ENCODE assay signal across 1 cellular context in the genomic region with DNA sequence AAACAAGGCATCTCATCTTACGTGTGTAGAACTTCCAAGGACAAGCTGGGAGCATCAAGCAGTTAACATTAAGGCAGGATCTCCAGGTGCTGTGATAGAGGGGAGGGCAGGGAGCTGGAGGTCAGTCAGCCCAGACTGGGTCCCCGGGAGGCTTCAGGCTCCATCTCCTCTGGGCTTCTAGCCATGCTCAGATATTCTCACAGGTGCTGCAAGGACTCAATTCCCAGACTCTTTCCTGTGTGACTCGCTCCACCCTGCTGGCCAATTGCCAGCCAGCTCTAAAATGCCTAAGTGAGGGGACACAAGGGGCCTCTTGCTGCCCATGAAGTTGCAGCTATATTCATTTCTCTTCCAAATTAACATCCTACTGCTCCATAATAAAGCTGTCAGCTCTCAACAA.
TF ChIP-seq lines count a peak whose summit lies in the region.

No MANE protein-coding gene starts in this region.

TF ChIP-seq in HEK293, 187 proteins besides CTCF, POLR2A, EP300 and RAD21 (continued from another document):
- TF ChIP-seq, protein P1, sequence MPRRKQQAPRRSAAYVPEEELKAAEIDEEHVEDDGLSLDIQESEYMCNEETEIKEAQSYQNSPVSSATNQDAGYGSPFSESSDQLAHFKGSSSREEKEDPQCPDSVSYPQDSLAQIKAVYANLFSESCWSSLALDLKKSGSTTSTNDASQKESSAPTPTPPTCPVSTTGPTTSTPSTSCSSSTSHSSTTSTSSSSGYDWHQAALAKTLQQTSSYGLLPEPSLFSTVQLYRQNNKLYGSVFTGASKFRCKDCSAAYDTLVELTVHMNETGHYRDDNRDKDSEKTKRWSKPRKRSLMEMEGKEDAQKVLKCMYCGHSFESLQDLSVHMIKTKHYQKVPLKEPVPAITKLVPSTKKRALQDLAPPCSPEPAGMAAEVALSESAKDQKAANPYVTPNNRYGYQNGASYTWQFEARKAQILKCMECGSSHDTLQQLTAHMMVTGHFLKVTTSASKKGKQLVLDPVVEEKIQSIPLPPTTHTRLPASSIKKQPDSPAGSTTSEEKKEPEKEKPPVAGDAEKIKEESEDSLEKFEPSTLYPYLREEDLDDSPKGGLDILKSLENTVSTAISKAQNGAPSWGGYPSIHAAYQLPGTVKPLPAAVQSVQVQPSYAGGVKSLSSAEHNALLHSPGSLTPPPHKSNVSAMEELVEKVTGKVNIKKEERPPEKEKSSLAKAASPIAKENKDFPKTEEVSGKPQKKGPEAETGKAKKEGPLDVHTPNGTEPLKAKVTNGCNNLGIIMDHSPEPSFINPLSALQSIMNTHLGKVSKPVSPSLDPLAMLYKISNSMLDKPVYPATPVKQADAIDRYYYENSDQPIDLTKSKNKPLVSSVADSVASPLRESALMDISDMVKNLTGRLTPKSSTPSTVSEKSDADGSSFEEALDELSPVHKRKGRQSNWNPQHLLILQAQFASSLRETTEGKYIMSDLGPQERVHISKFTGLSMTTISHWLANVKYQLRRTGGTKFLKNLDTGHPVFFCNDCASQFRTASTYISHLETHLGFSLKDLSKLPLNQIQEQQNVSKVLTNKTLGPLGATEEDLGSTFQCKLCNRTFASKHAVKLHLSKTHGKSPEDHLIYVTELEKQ (tag by site-specific recombination; IDR thresholded peaks at IDR 0.05; ENCODE audit: borderline replicate concordance) = no peak
- TF ChIP-seq BCL11A (tag by site-specific recombination; IDR thresholded peaks at IDR 0.05; ENCODE audit: low read depth) (no peak), ZNF341 (tag by site-specific recombination; IDR thresholded peaks at IDR 0.05; ENCODE audit: low read depth) (no peak), GFI1B (tag by site-specific recombination; IDR thresholded peaks at IDR 0.05) (no peak), ZNF354C (tag by site-specific recombination; IDR thresholded peaks at IDR 0.05; ENCODE audit: borderline replicate concordance, low read depth) (no peak), ZNF391 (tag by site-specific recombination; IDR thresholded peaks at IDR 0.05; ENCODE audit: borderline replicate concordance, low read depth) (no peak), ZFHX2 (tag by site-specific recombination; conservative IDR thresholded peaks at IDR 0.05) (peak; percentile 33), ZNF433 (tag by site-specific recombination; IDR thresholded peaks at IDR 0.05; ENCODE audit: low read depth) (no peak), GLIS1 (tag by site-specific recombination; IDR thresholded peaks at IDR 0.05) (peak; percentile 68), WT1 (tag by site-specific recombination; IDR thresholded peaks at IDR 0.05) (no peak), SP2 (tag by site-specific recombination; IDR thresholded peaks at IDR 0.05) (no peak), ZNF600 (tag by site-specific recombination; IDR thresholded peaks at IDR 0.05) (0 out of 2 replicates have a peak, but pooled peaks have one; percentile 21), ZNF76 (tag by site-specific recombination; IDR thresholded peaks at IDR 0.05; ENCODE audit: borderline replicate concordance, low read depth) (no peak), FEZF1 (tag by site-specific recombination; IDR thresholded peaks at IDR 0.05) (0 out of 2 replicates have a peak, but pooled peaks have one; percentile 17), BCL11B (tag by site-specific recombination; IDR thresholded peaks at IDR 0.05; ENCODE audit: low read depth) (no peak), ZNF37A (tag by site-specific recombination; IDR thresholded peaks at IDR 0.05) (no peak), ZSCAN30 (tag by site-specific recombination; IDR thresholded peaks at IDR 0.05) (no peak), SCRT2 (tag by site-specific recombination; IDR thresholded peaks at IDR 0.05) (peak; percentile 53; the same call in 1 of the 2 replicates), ZNF660 (tag by site-specific recombination; IDR thresholded peaks at IDR 0.05) (no peak), ZNF274 (IDR thresholded peaks at IDR 0.05; ENCODE audit: low read length) (no peak), ZNF274 (tag by site-specific recombination; IDR thresholded peaks at IDR 0.05; ENCODE audit: borderline replicate concordance) (no peak), ZNF423 (tag by site-specific recombination; IDR thresholded peaks at IDR 0.05) (no peak), GLI4 (tag by site-specific recombination; IDR thresholded peaks at IDR 0.05) (no peak), ZBTB17 (tag by site-specific recombination; IDR thresholded peaks at IDR 0.05) (no peak), ZNF266 (tag by site-specific recombination; IDR thresholded peaks at IDR 0.05; ENCODE audit: low read depth) (no peak), ZNF707 (tag by site-specific recombination; IDR thresholded peaks at IDR 0.05) (no peak), MEIS1 (CRISPR knock-in tag; IDR thresholded peaks at IDR 0.05; ENCODE audit: borderline replicate concordance) (no peak)
- TF ChIP-seq, protein P2, sequence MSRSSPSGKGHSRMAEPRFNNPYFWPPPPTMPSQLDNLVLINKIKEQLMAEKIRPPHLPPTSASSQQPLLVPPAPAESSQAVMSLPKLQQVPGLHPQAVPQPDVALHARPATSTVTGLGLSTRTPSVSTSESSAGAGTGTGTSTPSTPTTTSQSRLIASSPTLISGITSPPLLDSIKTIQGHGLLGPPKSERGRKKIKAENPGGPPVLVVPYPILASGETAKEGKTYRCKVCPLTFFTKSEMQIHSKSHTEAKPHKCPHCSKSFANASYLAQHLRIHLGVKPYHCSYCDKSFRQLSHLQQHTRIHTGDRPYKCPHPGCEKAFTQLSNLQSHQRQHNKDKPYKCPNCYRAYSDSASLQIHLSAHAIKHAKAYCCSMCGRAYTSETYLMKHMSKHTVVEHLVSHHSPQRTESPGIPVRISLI (tag by site-specific recombination; IDR thresholded peaks at IDR 0.05) = no peak
- TF ChIP-seq, protein P3, sequence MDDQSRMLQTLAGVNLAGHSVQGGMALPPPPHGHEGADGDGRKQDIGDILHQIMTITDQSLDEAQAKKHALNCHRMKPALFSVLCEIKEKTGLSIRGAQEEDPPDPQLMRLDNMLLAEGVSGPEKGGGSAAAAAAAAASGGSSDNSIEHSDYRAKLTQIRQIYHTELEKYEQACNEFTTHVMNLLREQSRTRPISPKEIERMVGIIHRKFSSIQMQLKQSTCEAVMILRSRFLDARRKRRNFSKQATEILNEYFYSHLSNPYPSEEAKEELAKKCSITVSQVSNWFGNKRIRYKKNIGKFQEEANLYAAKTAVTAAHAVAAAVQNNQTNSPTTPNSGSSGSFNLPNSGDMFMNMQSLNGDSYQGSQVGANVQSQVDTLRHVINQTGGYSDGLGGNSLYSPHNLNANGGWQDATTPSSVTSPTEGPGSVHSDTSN (CRISPR knock-in tag; IDR thresholded peaks at IDR 0.05) = no peak
- TF ChIP-seq, protein P4, sequence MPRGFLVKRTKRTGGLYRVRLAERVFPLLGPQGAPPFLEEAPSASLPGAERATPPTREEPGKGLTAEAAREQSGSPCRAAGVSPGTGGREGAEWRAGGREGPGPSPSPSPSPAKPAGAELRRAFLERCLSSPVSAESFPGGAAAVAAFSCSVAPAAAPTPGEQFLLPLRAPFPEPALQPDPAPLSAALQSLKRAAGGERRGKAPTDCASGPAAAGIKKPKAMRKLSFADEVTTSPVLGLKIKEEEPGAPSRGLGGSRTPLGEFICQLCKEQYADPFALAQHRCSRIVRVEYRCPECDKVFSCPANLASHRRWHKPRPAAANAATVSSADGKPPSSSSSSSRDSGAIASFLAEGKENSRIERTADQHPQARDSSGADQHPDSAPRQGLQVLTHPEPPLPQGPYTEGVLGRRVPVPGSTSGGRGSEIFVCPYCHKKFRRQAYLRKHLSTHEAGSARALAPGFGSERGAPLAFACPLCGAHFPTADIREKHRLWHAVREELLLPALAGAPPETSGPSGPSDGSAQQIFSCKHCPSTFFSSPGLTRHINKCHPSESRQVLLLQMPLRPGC (tag by site-specific recombination; IDR thresholded peaks at IDR 0.05) = no peak
